Comparison of ENCODE assay signal across 31 cellular contexts in genomic region chr17:61744804-61745203, GRCh38.
"Had no signal": no experiment of that assay in that cellular context is flagged by ENCODE, and none has a peak within 500 bp of the region (broad histone marks: within the 10 kb centered on the region; RNA-seq: fewer than 3 reads in every experiment).

No MANE protein-coding gene starts in this region.

- H3K4me1 Mint-ChIP-seq: naive thymus-derived CD8-positive, alpha-beta T cell; nephron progenitor cell; neural crest cell; stimulated activated memory B cell treated with anti-CD40 and anti-IgM and Interleukin-4, amounts not matched to agents 10 μg/mL and 1 μg/mL and 100 μg/mL, for 72 hours; stimulated activated naive CD8-positive, alpha-beta T cell treated with anti-CD3 and anti-CD28 coated beads, Interleukin-15, amount 100 ng/mL, for 72 hours had no signal

- H3K27ac ChIP-seq: neutrophil, ovary, parathyroid adenoma, psoas muscle, right lobe of liver, sigmoid colon, thoracic aorta, thyroid gland, tibial nerve, upper lobe of left lung, vagina had no signal

- H3K4me3 Mint-ChIP-seq: naive B cell; naive thymus-derived CD8-positive, alpha-beta T cell; natural killer cell treated with Interleukin-12 subunit alpha and Interleukin-12 subunit beta and Interleukin-15 and Interleukin-18, amount 100 ng/mL, for 72 hours; nephron progenitor cell; neural crest cell; stimulated activated memory B cell treated with anti-CD40 and anti-IgM and Interleukin-4, amounts not matched to agents 10 μg/mL and 1 μg/mL and 100 μg/mL, for 72 hours; stimulated activated naive CD8-positive, alpha-beta T cell treated with anti-CD3 and anti-CD28 coated beads, Interleukin-15, amount 100 ng/mL, for 72 hours had no signal

- H3K36me3 ChIP-seq: ovary, right lobe of liver, sigmoid colon, thoracic aorta, thyroid gland, tibial nerve, upper lobe of left lung, vagina had no signal

- H3K4me1 ChIP-seq: parathyroid adenoma, psoas muscle, right lobe of liver, sigmoid colon, thyroid gland, tibial nerve, upper lobe of left lung, vagina had no signal

- DNase-seq: naive B cell; naive thymus-derived CD8-positive, alpha-beta T cell; nephron progenitor cell; nucleus accumbens; ovary; posterior cingulate gyrus; psoas muscle; right cardiac atrium; right lobe of liver; sigmoid colon; small intestine; stimulated activated CD4-positive, alpha-beta T cell treated with anti-CD3 and anti-CD28 coated beads, Interleukin-15, amount 100 ng/mL, for 24 hours; stimulated activated CD4-positive, alpha-beta T cell treated with anti-CD3 and anti-CD28 coated beads, Interleukin-2, amount 100 ng/mL, for 24 hours; stimulated activated CD4-positive, alpha-beta T cell treated with anti-CD3 and anti-CD28 coated beads, Interleukin-2, amount 100 ng/mL, for 48 hours; stimulated activated CD4-positive, alpha-beta T cell treated with anti-CD3 and anti-CD28 coated beads, Interleukin-4, amount 100 ng/mL, for 24 hours; stimulated activated CD8-positive, alpha-beta memory T cell treated with anti-CD3 and anti-CD28 coated beads, Interleukin-4, amount 100 ng/mL, for 48 hours; stimulated activated naive CD4-positive, alpha-beta T cell; stimulated activated naive CD8-positive, alpha-beta T cell treated with anti-CD3 and anti-CD28 coated beads, Interleukin-15, amount 100 ng/mL, for 72 hours; stimulated activated naive CD8-positive, alpha-beta T cell treated with anti-CD3 and anti-CD28 coated beads, Interleukin-15, Interleukin-2, amounts not matched to agents 100 U/mL and 50 U/mL, for 24 hours; thyroid gland; trophoblast cell; upper lobe of left lung had no signal

- ATAC-seq: naive thymus-derived CD8-positive, alpha-beta T cell; natural killer cell treated with Interleukin-12 subunit alpha and Interleukin-12 subunit beta and Interleukin-15 and Interleukin-18, amount 100 ng/mL, for 72 hours; psoas muscle; right cardiac atrium; right lobe of liver; stimulated activated memory B cell treated with anti-CD40 and anti-IgM and Interleukin-4, amounts not matched to agents 10 μg/mL and 1 μg/mL and 100 μg/mL, for 72 hours; stimulated activated naive CD8-positive, alpha-beta T cell treated with anti-CD3 and anti-CD28 coated beads, Interleukin-15, amount 100 ng/mL, for 72 hours; stimulated activated naive CD8-positive, alpha-beta T cell treated with anti-CD3 and anti-CD28 coated beads, Interleukin-15, Interleukin-2, amounts not matched to agents 100 U/mL and 50 U/mL, for 24 hours had no signal

- H3K9me3 ChIP-seq: neutrophil, ovary, right lobe of liver, thyroid gland, vagina had no signal

- H3K4me3 ChIP-seq: ovary, psoas muscle, right lobe of liver, sigmoid colon, thoracic aorta, thyroid gland, tibial nerve, upper lobe of left lung, vagina had no signal

- H3K79me2 ChIP-seq: parathyroid adenoma had no signal

- H3K27me3 Mint-ChIP-seq: naive B cell; natural killer cell treated with Interleukin-12 subunit alpha and Interleukin-12 subunit beta and Interleukin-15 and Interleukin-18, amount 100 ng/mL, for 72 hours; progenitor cell of endocrine pancreas; stimulated activated memory B cell treated with anti-CD40 and anti-IgM and Interleukin-4, amounts not matched to agents 10 μg/mL and 1 μg/mL and 100 μg/mL, for 72 hours; stimulated activated naive CD8-positive, alpha-beta T cell treated with anti-CD3 and anti-CD28 coated beads, Interleukin-15, amount 100 ng/mL, for 72 hours had no signal

- H3K27me3 ChIP-seq: neutrophil, ovary, right lobe of liver, sigmoid colon, thyroid gland, tibial nerve, upper lobe of left lung, vagina had no signal

- H2AFZ ChIP-seq: parathyroid adenoma had no signal

- H3K27ac Mint-ChIP-seq: naive B cell; naive thymus-derived CD8-positive, alpha-beta T cell; natural killer cell treated with Interleukin-12 subunit alpha and Interleukin-12 subunit beta and Interleukin-15 and Interleukin-18, amount 100 ng/mL, for 72 hours; nephron progenitor cell; progenitor cell of endocrine pancreas; stimulated activated memory B cell treated with anti-CD40 and anti-IgM and Interleukin-4, amounts not matched to agents 10 μg/mL and 1 μg/mL and 100 μg/mL, for 72 hours; stimulated activated naive CD8-positive, alpha-beta T cell treated with anti-CD3 and anti-CD28 coated beads, Interleukin-15, amount 100 ng/mL, for 72 hours had no signal
